ENCODE assay signal across 8 cellular contexts in genomic region chr6:159973951-159974350, GRCh38. TPM values are rescaled to one million over a fixed set of nuclear protein-coding genes. Genes with fewer than 3 reads are reported as not detected.
DNase-seq lines count a peak whose midpoint lies in the region; ATAC-seq and TF ChIP-seq lines count a peak whose summit lies in the region.

No MANE protein-coding gene starts in this region.

- intact Hi-C loops in heart left ventricle (cut with DNase I) = loop anchor here in 9 of 10 donors (5.0 to 10.0 kb wide), 7 partner anchors 33 to 68 kb away; no protein-coding TSS in a partner anchor

- TF ChIP-seq CTCF in RWPE1 (conservative IDR thresholded peaks at IDR 0.05; ENCODE audit: low read depth) = no peak
- no peak for TF ChIP-seq CTCF in heart left ventricle (IDR thresholded peaks at IDR 0.05)
- TF ChIP-seq CTCF in progenitor cell of endocrine pancreas (IDR thresholded peaks at IDR 0.05; ENCODE audit: unreplicated experiment) = no peak

- peaks cover 0 to 88% (median 65%) of the 10 kb centered on the region in 12 donors for H3K4me1 ChIP-seq in heart left ventricle

- H3K27ac ChIP-seq in RWPE1 (no peak overlapping the region), heart left ventricle (peak overlapping the region in 6 of 12 donors; percentile 12 to 51 (median 40))

- no peak overlapping the region for H3K4me3 Mint-ChIP-seq in progenitor cell of endocrine pancreas (ENCODE audit: low read depth)

- CTCF ChIA-PET in RWPE1 (lab: Yijun Ruan, JAX) = interaction anchor here (0.6 kb wide), 1 partner anchor 26 kb away, joined by 3 read pairs; no protein-coding TSS in a partner anchor

- no peaks in the 10 kb centered on the region for H3K36me3 ChIP-seq in heart left ventricle

- no peak for TF ChIP-seq POLR2A in heart left ventricle (IDR thresholded peaks at IDR 0.05)

- no peak overlapping the region for H3K4me3 ChIP-seq in heart left ventricle

- H3K27me3 Mint-ChIP-seq in progenitor cell of endocrine pancreas = no peaks in the 10 kb centered on the region

- H3K9me3 ChIP-seq in heart left ventricle = no peaks in the 10 kb centered on the region

- DNase-seq in AG08396 (ENCODE audit: low spot score) = peak; percentile 54
- peak; percentile 45 for DNase-seq in RWPE1 (ENCODE audit: low spot score)
- no peak for DNase-seq in heart left ventricle
- DNase-seq in progenitor cell of endocrine pancreas (ENCODE audit: low spot score, unreplicated experiment) = no peak
- no peak for DNase-seq in activated CD4-positive, alpha-beta T cell treated with anti-CD3 and anti-CD28 coated beads for 4 hours

- no peaks in the 10 kb centered on the region for H3K27me3 ChIP-seq in heart left ventricle

- 58 to 73% (median 62%) methylated on average over 2 of the region's 2 CpGs for WGBS in heart left ventricle, 4 donors

- H3K4me1 Mint-ChIP-seq in progenitor cell of endocrine pancreas (ENCODE audit: low read depth) = peaks cover 57% of the 10 kb centered on the region

- no peak overlapping the region for H3K27ac Mint-ChIP-seq in progenitor cell of endocrine pancreas

- H3K36me3 Mint-ChIP-seq in progenitor cell of endocrine pancreas (ENCODE audit: insufficient read depth) = no peaks in the 10 kb centered on the region

- POLR2A ChIA-PET in RWPE1 (lab: Yijun Ruan, JAX; ENCODE audit: low non-redundant PET) = no interaction called here

- H3K9me3 Mint-ChIP-seq in progenitor cell of endocrine pancreas (ENCODE audit: low read depth) = no peaks in the 10 kb centered on the region

- peak; percentile 70 for ATAC-seq in GM18870 (IDR thresholded peaks at IDR 0.05; ENCODE audit: unreplicated experiment)
- peak; percentile 31 for ATAC-seq in HG03108 (IDR thresholded peaks at IDR 0.05; ENCODE audit: unreplicated experiment)
- peak in 3 of 4 donors; percentile 14 to 34 (median 21) for ATAC-seq in heart left ventricle
- no peak for ATAC-seq in HG02840 (IDR thresholded peaks at IDR 0.05; ENCODE audit: low FRiP score, unreplicated experiment)

RNA-seq across cellular contexts. Expression of gene IGF2R, which starts 5.1 kb away (rescaled TPM):
- total RNA-seq in heart left ventricle = 100 to 1,000 TPM in 2 of 9 donors, 10 to 100 TPM in 7; 49.3 to 111 (median 74.0) TPM
- polyA plus RNA-seq in heart left ventricle = 10 to 100 TPM; 15.4 to 38.0 TPM
- 144 and 147 TPM in 2 replicates for total RNA-seq in progenitor cell of endocrine pancreas

Comparison
In these comparisons a context has a peak if more than half of its experiments do, and no peak if none do; other contexts are left out.
1. DNase-seq: peak in AG08396 (single experiment) and RWPE1 (single experiment); none in heart left ventricle (0 of 5), progenitor cell of endocrine pancreas (single experiment) and activated CD4-positive, alpha-beta T cell treated with anti-CD3 and anti-CD28 coated beads for 4 hours (0 of 2).